ENCODE assay signal across 14 cellular contexts in genomic region chr4:26178874-26179273, GRCh38.
DNase-seq lines count a peak whose midpoint lies in the region; ATAC-seq and TF ChIP-seq lines count a peak whose summit lies in the region.
"Had no signal": no experiment of that assay in that cellular context is flagged by ENCODE, and none has a peak within 500 bp of the region (broad histone marks: within the 10 kb centered on the region; RNA-seq: fewer than 3 reads in every experiment).

No MANE protein-coding gene starts in this region.

- no peaks in the 10 kb centered on the region for H3K27me3 Mint-ChIP-seq in activated CD8-positive, alpha-beta memory T cell treated with anti-CD3 and anti-CD28 coated beads, Interleukin-2, amount 10 ng/mL, durations not matched to agents 7 days and 5 days
- H3K27me3 Mint-ChIP-seq in stimulated activated naive CD8-positive, alpha-beta T cell treated with anti-CD3 and anti-CD28 coated beads, Interleukin-15, Interleukin-2, amounts not matched to agents 100 ng/mL and 50 ng/mL, for 24 hours: peaks cover 3% of the 10 kb centered on the region
- H3K27me3 Mint-ChIP-seq: activated naive CD4-positive, alpha-beta T cell treated with anti-CD3 and anti-CD28 coated beads, Interleukin-2, amount 50 U/mL, for 24 hours; type B pancreatic cell had no signal

- in situ Hi-C loops in HAP-1 (cut with MboI; ENCODE audit: low sequenced_read_pairs): no loop called here

- no peak for TF ChIP-seq CTCF in choroid plexus epithelial cell (conservative IDR thresholded peaks at IDR 0.05; ENCODE audit: low read depth, low read length)
- TF ChIP-seq CTCF in omental fat pad (IDR thresholded peaks at IDR 0.05): no peak

- H3K4me3 ChIP-seq in choroid plexus epithelial cell (ENCODE audit: low read depth, low read length): no peak overlapping the region
- H3K4me3 ChIP-seq in HAP-1: no peak overlapping the region

- H3K4me1 Mint-ChIP-seq in activated CD8-positive, alpha-beta memory T cell treated with anti-CD3 and anti-CD28 coated beads, Interleukin-2, amount 10 ng/mL, durations not matched to agents 7 days and 5 days: peaks cover 12% of the 10 kb centered on the region
- peaks cover 32% of the 10 kb centered on the region for H3K4me1 Mint-ChIP-seq in stimulated activated naive CD8-positive, alpha-beta T cell treated with anti-CD3 and anti-CD28 coated beads, Interleukin-15, Interleukin-2, amounts not matched to agents 100 ng/mL and 50 ng/mL, for 24 hours (ENCODE audit: low read depth)
- H3K4me1 Mint-ChIP-seq: activated naive CD4-positive, alpha-beta T cell treated with anti-CD3 and anti-CD28 coated beads, Interleukin-2, amount 50 U/mL, for 24 hours had no signal

- H3K9me3 Mint-ChIP-seq in activated CD8-positive, alpha-beta memory T cell treated with anti-CD3 and anti-CD28 coated beads, Interleukin-2, amount 10 ng/mL, durations not matched to agents 7 days and 5 days (ENCODE audit: low read depth): no peaks in the 10 kb centered on the region
- H3K9me3 Mint-ChIP-seq in stimulated activated naive CD8-positive, alpha-beta T cell treated with anti-CD3 and anti-CD28 coated beads, Interleukin-15, Interleukin-2, amounts not matched to agents 100 ng/mL and 50 ng/mL, for 24 hours: no peaks in the 10 kb centered on the region
- H3K9me3 Mint-ChIP-seq: activated naive CD4-positive, alpha-beta T cell treated with anti-CD3 and anti-CD28 coated beads, Interleukin-2, amount 50 U/mL, for 24 hours; type B pancreatic cell had no signal

- no peak overlapping the region for H3K4me3 Mint-ChIP-seq in activated CD8-positive, alpha-beta memory T cell treated with anti-CD3 and anti-CD28 coated beads, Interleukin-2, amount 10 ng/mL, durations not matched to agents 7 days and 5 days
- H3K4me3 Mint-ChIP-seq in stimulated activated naive CD8-positive, alpha-beta T cell treated with anti-CD3 and anti-CD28 coated beads, Interleukin-15, Interleukin-2, amounts not matched to agents 100 ng/mL and 50 ng/mL, for 24 hours: no peak overlapping the region
- H3K4me3 Mint-ChIP-seq: activated naive CD4-positive, alpha-beta T cell treated with anti-CD3 and anti-CD28 coated beads, Interleukin-2, amount 50 U/mL, for 24 hours; type B pancreatic cell had no signal

- H3K36me3 Mint-ChIP-seq in activated CD8-positive, alpha-beta memory T cell treated with anti-CD3 and anti-CD28 coated beads, Interleukin-2, amount 10 ng/mL, durations not matched to agents 7 days and 5 days: peaks cover 1% of the 10 kb centered on the region
- H3K36me3 Mint-ChIP-seq in stimulated activated naive CD8-positive, alpha-beta T cell treated with anti-CD3 and anti-CD28 coated beads, Interleukin-15, Interleukin-2, amounts not matched to agents 100 ng/mL and 50 ng/mL, for 24 hours (ENCODE audit: low read depth): no peaks in the 10 kb centered on the region
- H3K36me3 Mint-ChIP-seq: activated naive CD4-positive, alpha-beta T cell treated with anti-CD3 and anti-CD28 coated beads, Interleukin-2, amount 50 U/mL, for 24 hours; type B pancreatic cell had no signal

- H3K9me3 ChIP-seq in HAP-1: no peaks in the 10 kb centered on the region

- DNase-seq in activated CD8-positive, alpha-beta memory T cell treated with anti-CD3 and anti-CD28 coated beads, Interleukin-2, amount 10 ng/mL, durations not matched to agents 7 days and 5 days: peak; percentile 23
- DNase-seq in activated CD8-positive, alpha-beta memory T cell treated with anti-CD3 and anti-CD28 coated beads, Interleukin-2, amount 50 U/mL, for 4 hours: no peak
- DNase-seq in choroid plexus epithelial cell (ENCODE audit: low read depth) (peak; percentile 96), iPS-NIHi11 (ENCODE audit: low spot score) (no peak), HAP-1 (ENCODE audit: low spot score in 2 of 2) (no peak), omental fat pad (ENCODE audit: low spot score) (no peak)
- DNase-seq: ACHN; NCI-H1105 treated with DMSO at 0.1 percent for 48 hours; PC-3; stimulated activated CD4-positive, alpha-beta T cell treated with anti-CD3 and anti-CD28 coated beads, Interleukin-4, amount 100 ng/mL, for 1 hour had no signal

- no peaks in the 10 kb centered on the region for H3K27me3 ChIP-seq in HAP-1 (ENCODE audit: low read depth)

- CTCF ChIA-PET in activated CD8-positive, alpha-beta memory T cell treated with anti-CD3 and anti-CD28 coated beads, Interleukin-2, amount 10 ng/mL, durations not matched to agents 7 days and 5 days (lab: Charles Lee): interaction anchor here (2.5 kb wide), 1 partner anchor 146 kb away, joined by 6 read pairs; no protein-coding TSS in a partner anchor

- ATAC-seq in activated CD8-positive, alpha-beta memory T cell treated with anti-CD3 and anti-CD28 coated beads, Interleukin-2, amount 10 ng/mL, durations not matched to agents 7 days and 5 days: no peak
- ATAC-seq in HG02870 (IDR thresholded peaks at IDR 0.05; ENCODE audit: unreplicated experiment): peak; percentile 21
- ATAC-seq in omental fat pad (ENCODE audit: low FRiP score): no peak
- ATAC-seq: PC-3 had no signal

- no peaks in the 10 kb centered on the region for H3K4me1 ChIP-seq in HAP-1

- H3K36me3 ChIP-seq in HAP-1 (replicated peaks): no peaks in the 10 kb centered on the region

- peak overlapping the region; percentile 7 for H3K27ac Mint-ChIP-seq in activated CD8-positive, alpha-beta memory T cell treated with anti-CD3 and anti-CD28 coated beads, Interleukin-2, amount 10 ng/mL, durations not matched to agents 7 days and 5 days
- H3K27ac Mint-ChIP-seq in stimulated activated naive CD8-positive, alpha-beta T cell treated with anti-CD3 and anti-CD28 coated beads, Interleukin-15, Interleukin-2, amounts not matched to agents 100 ng/mL and 50 ng/mL, for 24 hours: peak overlapping the region; percentile 74
- H3K27ac Mint-ChIP-seq: activated naive CD4-positive, alpha-beta T cell treated with anti-CD3 and anti-CD28 coated beads, Interleukin-2, amount 50 U/mL, for 24 hours; type B pancreatic cell had no signal

Comparison
In these comparisons a context has a peak if more than half of its experiments do, and no peak if none do; other contexts are left out.
1. DNase-seq: peak in activated CD8-positive, alpha-beta memory T cell treated with anti-CD3 and anti-CD28 coated beads, Interleukin-2, amount 10 ng/mL, durations not matched to agents 7 days and 5 days (single experiment) and choroid plexus epithelial cell (single experiment); none in activated CD8-positive, alpha-beta memory T cell treated with anti-CD3 and anti-CD28 coated beads, Interleukin-2, amount 50 U/mL, for 4 hours (single experiment), iPS-NIHi11 (single experiment), HAP-1 (0 of 2) and omental fat pad (single experiment).